Comparison of ENCODE assay signal across 24 cellular contexts in the genomic region with DNA sequence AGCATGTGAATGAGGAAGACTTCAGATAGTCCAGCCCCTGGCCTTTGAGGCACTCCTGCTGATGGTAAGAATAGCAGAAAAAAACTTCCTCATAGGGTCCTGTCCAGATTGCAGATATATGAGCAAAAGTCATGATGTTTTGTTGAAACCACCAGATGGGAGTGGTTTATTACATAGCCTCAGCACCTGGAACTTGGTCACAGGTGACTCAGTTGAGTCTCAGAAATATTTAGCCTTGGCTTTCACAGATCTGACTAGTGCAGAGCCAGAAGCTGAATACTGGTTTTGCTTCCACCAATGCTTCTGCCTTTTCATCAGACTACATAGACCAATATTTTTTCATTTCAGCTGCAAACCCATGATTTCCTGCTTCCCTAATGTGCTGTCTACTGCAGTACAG.
DNase-seq lines count a peak whose midpoint lies in the region; ATAC-seq, FAIRE-seq and TF ChIP-seq lines count a peak whose summit lies in the region.
"Had no signal": no experiment of that assay in that cellular context is flagged by ENCODE, and none has a peak within 500 bp of the region (broad histone marks: within the 10 kb centered on the region; RNA-seq: fewer than 3 reads in every experiment).

No MANE protein-coding gene starts in this region.

- no peak overlapping the region for H3K27ac Mint-ChIP-seq in endodermal cell
- no peak overlapping the region for H3K27ac Mint-ChIP-seq in natural killer cell
- no peak overlapping the region for H3K27ac Mint-ChIP-seq in stimulated activated naive CD8-positive, alpha-beta T cell treated with anti-CD3 and anti-CD28 coated beads, Interleukin-15, amount 100 ng/mL, for 72 hours
- H3K27ac Mint-ChIP-seq: B cell; CD14-positive monocyte; CD4-positive, alpha-beta T cell; CD8-positive, alpha-beta memory T cell; GM23338; H9 had no signal

- TF ChIP-seq POLR2A in breast epithelium (IDR thresholded peaks at IDR 0.05), result no peak

- H3K9me3 ChIP-seq in mammary epithelial cell (replicated peaks; ENCODE audit: insufficient read depth, low read length) (no peaks in the 10 kb centered on the region), breast epithelium (peaks cover 0 to 4% of the 10 kb centered on the region in 2 donors), endodermal cell (ENCODE audit: control insufficient read depth, low read length) (peaks cover 34% of the 10 kb centered on the region), small intestine (ENCODE audit: control insufficient read depth, low read depth) (no peaks in the 10 kb centered on the region)

- H3K27ac ChIP-seq in mammary epithelial cell (ENCODE audit: insufficient read depth, low read depth, low read length) (no peak overlapping the region), breast epithelium (no peak overlapping the region), endodermal cell (ENCODE audit: low read depth, low read length) (no peak overlapping the region), foreskin keratinocyte (peak overlapping the region; percentile 38), small intestine (ENCODE audit: low read depth in 1 of 2, low read length in 1 of 2) (no peak overlapping the region)
- H3K27ac ChIP-seq: 22Rv1, BLaER1 had no signal

- no peaks in the 10 kb centered on the region for H3K27me3 ChIP-seq in mammary epithelial cell (ENCODE audit: insufficient read depth, low read length)
- no peaks in the 10 kb centered on the region for H3K27me3 ChIP-seq in breast epithelium
- no peaks in the 10 kb centered on the region for H3K27me3 ChIP-seq in endodermal cell (ENCODE audit: control insufficient read depth, insufficient read depth, low read length, poor library complexity, severe bottlenecking)
- no peaks in the 10 kb centered on the region for H3K27me3 ChIP-seq in foreskin keratinocyte
- no peaks in the 10 kb centered on the region for H3K27me3 ChIP-seq in small intestine (ENCODE audit: control insufficient read depth in 2 of 2, insufficient read depth in 2 of 2, low read length in 2 of 2)
- H3K27me3 ChIP-seq: BLaER1 had no signal

- H3K4me1 Mint-ChIP-seq in endodermal cell, result no peaks in the 10 kb centered on the region
- H3K4me1 Mint-ChIP-seq in natural killer cell, result no peaks in the 10 kb centered on the region
- H3K4me1 Mint-ChIP-seq in stimulated activated naive CD8-positive, alpha-beta T cell treated with anti-CD3 and anti-CD28 coated beads, Interleukin-15, amount 100 ng/mL, for 72 hours, result no peaks in the 10 kb centered on the region
- H3K4me1 Mint-ChIP-seq: B cell; CD14-positive monocyte; CD8-positive, alpha-beta memory T cell; GM23338; H9 had no signal

- no peak overlapping the region for H3K4me3 ChIP-seq in mammary epithelial cell (replicated peaks in 1 of 3; ENCODE audit: insufficient read depth in 1 of 3, low read depth in 2 of 3, low read length in 3 of 3)
- no peak overlapping the region for H3K4me3 ChIP-seq in breast epithelium
- H3K4me3 ChIP-seq in endodermal cell (ENCODE audit: low read length), result peak overlapping the region; percentile 31
- no peak overlapping the region for H3K4me3 ChIP-seq in small intestine (ENCODE audit: low read depth in 1 of 2, low read length in 2 of 2)
- H3K4me3 ChIP-seq: BLaER1, GM23338 had no signal

- in situ Hi-C loops in mammary epithelial cell (cut with MboI; ENCODE audit: low sequenced_read_pairs in 2 of 2), result no loop called here

- no peaks in the 10 kb centered on the region for H3K79me2 ChIP-seq in mammary epithelial cell (ENCODE audit: insufficient read depth, low read length)

- H3K9me3 Mint-ChIP-seq in endodermal cell, result peaks cover 38% of the 10 kb centered on the region
- H3K9me3 Mint-ChIP-seq in natural killer cell, result peaks cover 10 to 11% of the 10 kb centered on the region in 2 donors
- peaks cover 14 to 18% of the 10 kb centered on the region in 2 donors for H3K9me3 Mint-ChIP-seq in stimulated activated naive CD8-positive, alpha-beta T cell treated with anti-CD3 and anti-CD28 coated beads, Interleukin-15, amount 100 ng/mL, for 72 hours

- H3K9ac ChIP-seq in mammary epithelial cell (ENCODE audit: insufficient read depth, low read length) (no peak overlapping the region), endodermal cell (ENCODE audit: extremely low read depth, low read length, poor library complexity, severe bottlenecking) (no peak overlapping the region)
- H3K9ac ChIP-seq: BLaER1 had no signal

- no TSS peak for BruUV-seq in mammary epithelial cell (replicated peaks; lab: Mats Ljungman, UMichigan)

- peak; percentile 33 for DNase-seq in mammary epithelial cell
- no peak for DNase-seq in breast epithelium (ENCODE audit: low spot score in 2 of 2)
- no peak for DNase-seq in endodermal cell
- peak; percentile 47 to 79 for DNase-seq in foreskin keratinocyte
- DNase-seq in natural killer cell, result no peak
- DNase-seq in small intestine, result no peak
- no peak for DNase-seq in stimulated activated naive CD8-positive, alpha-beta T cell treated with anti-CD3 and anti-CD28 coated beads, Interleukin-15, amount 100 ng/mL, for 72 hours
- DNase-seq: CD4-positive, alpha-beta T cell; CD8-positive, alpha-beta memory T cell; DMS 273 treated with DMSO at 0.1 percent for 48 hours; DMS79; GF-D8; H9 had no signal

- ATAC-seq in foreskin keratinocyte (peak; percentile 96), natural killer cell (no peak), GM21381 (IDR thresholded peaks at IDR 0.05; ENCODE audit: unreplicated experiment) (no peak)
- ATAC-seq in stimulated activated naive CD8-positive, alpha-beta T cell treated with anti-CD3 and anti-CD28 coated beads, Interleukin-15, amount 100 ng/mL, for 72 hours, result no peak
- ATAC-seq: GM23338, HCT116 had no signal

- H3K4me2 ChIP-seq in mammary epithelial cell (ENCODE audit: insufficient read depth, low read depth, low read length), result no peak overlapping the region
- H3K4me2 ChIP-seq: BLaER1, GM23338 had no signal

- no peak for FAIRE-seq in small intestine (lab: Jason Lieb, UNC)
- FAIRE-seq: A204.1, D721Med, GM12891, GM18507 had no signal

- CTCF ChIA-PET in mammary epithelial cell (lab: Charles Lee; ENCODE audit: low non-redundant PET), result no interaction called here

- H2AFZ ChIP-seq in mammary epithelial cell (ENCODE audit: low read depth, low read length), result no peak overlapping the region
- H2AFZ ChIP-seq: GM23338 had no signal

- dilution Hi-C loops in mammary epithelial cell (cut with HindIII; ENCODE audit: low sequenced_read_pairs), result no loop called here

- H3K4me3 Mint-ChIP-seq in endodermal cell (no peak overlapping the region), natural killer cell (no peak overlapping the region)
- no peak overlapping the region for H3K4me3 Mint-ChIP-seq in stimulated activated naive CD8-positive, alpha-beta T cell treated with anti-CD3 and anti-CD28 coated beads, Interleukin-15, amount 100 ng/mL, for 72 hours
- H3K4me3 Mint-ChIP-seq: B cell; CD14-positive monocyte; CD4-positive, alpha-beta T cell; CD8-positive, alpha-beta memory T cell; GM23338; H9 had no signal

- no peaks in the 10 kb centered on the region for H3K36me3 ChIP-seq in mammary epithelial cell (ENCODE audit: insufficient read depth, low read length)
- no peaks in the 10 kb centered on the region for H3K36me3 ChIP-seq in breast epithelium
- H3K36me3 ChIP-seq in endodermal cell (ENCODE audit: control insufficient read depth, insufficient read depth, low read length), result no peaks in the 10 kb centered on the region
- H3K36me3 ChIP-seq in small intestine (ENCODE audit: control insufficient read depth in 2 of 2, insufficient read depth in 2 of 2, low read length in 2 of 2), result no peaks in the 10 kb centered on the region
- H3K36me3 ChIP-seq: BLaER1 had no signal

- peaks cover 3% of the 10 kb centered on the region for H3K36me3 Mint-ChIP-seq in endodermal cell (ENCODE audit: low read depth)
- peaks cover 6% of the 10 kb centered on the region for H3K36me3 Mint-ChIP-seq in natural killer cell
- H3K36me3 Mint-ChIP-seq: CD14-positive monocyte; CD8-positive, alpha-beta memory T cell had no signal

- H4K20me1 ChIP-seq in mammary epithelial cell (ENCODE audit: insufficient read depth, low read length), result no peaks in the 10 kb centered on the region
- H4K20me1 ChIP-seq: BLaER1 had no signal

- H3K27me3 Mint-ChIP-seq in endodermal cell (ENCODE audit: insufficient read depth) (no peaks in the 10 kb centered on the region), natural killer cell (ENCODE audit: low read depth in 2 of 2) (no peaks in the 10 kb centered on the region)
- no peaks in the 10 kb centered on the region for H3K27me3 Mint-ChIP-seq in stimulated activated naive CD8-positive, alpha-beta T cell treated with anti-CD3 and anti-CD28 coated beads, Interleukin-15, amount 100 ng/mL, for 72 hours
- H3K27me3 Mint-ChIP-seq: B cell; CD4-positive, alpha-beta T cell; CD8-positive, alpha-beta memory T cell had no signal

- no peaks in the 10 kb centered on the region for H3K4me1 ChIP-seq in mammary epithelial cell (ENCODE audit: insufficient read depth, low read length)
- H3K4me1 ChIP-seq in breast epithelium, result no peaks in the 10 kb centered on the region
- no peaks in the 10 kb centered on the region for H3K4me1 ChIP-seq in endodermal cell (ENCODE audit: control insufficient read depth, insufficient read depth, low read length)
- peaks cover 5% of the 10 kb centered on the region for H3K4me1 ChIP-seq in foreskin keratinocyte
- H3K4me1 ChIP-seq in small intestine (ENCODE audit: control insufficient read depth in 2 of 2, insufficient read depth in 1 of 2, low read depth in 1 of 2, low read length in 1 of 2), result no peaks in the 10 kb centered on the region
- H3K4me1 ChIP-seq: BLaER1 had no signal

- TF ChIP-seq CTCF in mammary epithelial cell (conservative IDR thresholded peaks at IDR 0.05 in 1 of 2, IDR thresholded peaks at IDR 0.05 in 1 of 2; ENCODE audit: extremely low read depth in 1 of 2, insufficient read depth in 1 of 2, low read depth in 1 of 2, low read length in 2 of 2), result no peak
- TF ChIP-seq CTCF in breast epithelium (IDR thresholded peaks at IDR 0.05), result no peak
- TF ChIP-seq CTCF in endodermal cell (conservative IDR thresholded peaks at IDR 0.05), result no peak
- TF ChIP-seq CTCF in foreskin keratinocyte (conservative IDR thresholded peaks at IDR 0.05), result peak; percentile 42
- no peak for TF ChIP-seq CTCF in natural killer cell (IDR thresholded peaks at IDR 0.05)

- intact Hi-C loops in mammary epithelial cell (cut with micrococcal nuclease) (no loop called here), breast epithelium (cut with DNase I; ENCODE audit: low total_unique reads) (no loop called here), natural killer cell (cut with micrococcal nuclease) (no loop called here)

Comparison
In these comparisons a context has a peak if more than half of its experiments do, and no peak if none do; other contexts are left out.
1. DNase-seq: peak in mammary epithelial cell (single experiment) and foreskin keratinocyte (2 of 2); none in breast epithelium (0 of 2), endodermal cell (single experiment), natural killer cell (single experiment), small intestine (single experiment) and stimulated activated naive CD8-positive, alpha-beta T cell treated with anti-CD3 and anti-CD28 coated beads, Interleukin-15, amount 100 ng/mL, for 72 hours (0 of 2).